In the genomic region with DNA sequence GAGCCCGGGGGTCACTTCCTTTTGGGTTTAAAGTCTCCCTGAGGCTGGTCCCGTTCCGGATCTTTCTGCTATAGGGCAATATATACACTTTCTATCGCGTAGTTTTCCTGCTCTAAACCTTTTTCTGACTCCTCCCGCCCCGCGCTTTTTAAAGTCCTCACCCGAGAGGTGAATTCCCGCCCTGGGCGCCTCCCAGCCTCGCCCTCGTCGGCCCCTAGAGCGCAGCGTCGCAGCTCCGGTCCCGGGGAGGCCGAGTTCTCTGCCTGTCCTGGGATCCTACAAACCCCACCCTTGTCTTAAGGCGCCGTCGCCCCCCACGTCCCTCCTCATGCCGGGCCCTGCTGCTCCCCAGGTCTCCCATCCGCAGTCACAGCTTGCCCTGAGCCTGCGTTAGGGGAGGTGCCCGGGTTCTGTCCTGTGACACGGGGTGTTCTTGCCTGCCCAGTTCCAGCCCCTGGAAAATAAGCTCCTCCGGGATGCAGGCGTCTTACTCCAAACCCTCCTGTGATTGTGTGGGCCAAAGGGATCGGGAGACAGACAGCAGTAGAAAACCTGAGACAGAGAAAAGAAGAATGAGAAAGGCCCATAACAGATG, we compare ENCODE assay signal across 8 cellular contexts. TPM values are rescaled to one million over a fixed set of nuclear protein-coding genes. Genes with fewer than 3 reads are reported as not detected.
DNase-seq lines count a peak whose midpoint lies in the region; ATAC-seq and TF ChIP-seq lines count a peak whose summit lies in the region.

No MANE protein-coding gene starts in this region.

- H3K4me3 Mint-ChIP-seq in activated T-helper 2 cell treated with anti-CD3 and anti-CD28 coated beads, Interferon-gamma antibody, Interleukin-2, Interleukin-4, amounts not matched to agents 10 μg/mL and 5 μg/mL and 100 μg/mL, durations not matched to agents 14 hours and 24 hours and 36 hours (ENCODE audit: low read depth) = peak overlapping the region; percentile 88

- H3K4me1 ChIP-seq in Loucy (ENCODE audit: insufficient read depth, low read length, poor library complexity, severe bottlenecking) (peaks cover 8% of the 10 kb centered on the region), cardiac muscle cell (ENCODE audit: low read depth) (no peaks in the 10 kb centered on the region), gastrocnemius medialis (no peaks in the 10 kb centered on the region)

- peaks cover 40% of the 10 kb centered on the region for H3K36me3 Mint-ChIP-seq in activated T-helper 2 cell treated with anti-CD3 and anti-CD28 coated beads, Interferon-gamma antibody, Interleukin-2, Interleukin-4, amounts not matched to agents 10 μg/mL and 5 μg/mL and 100 μg/mL, durations not matched to agents 14 hours and 24 hours and 36 hours (ENCODE audit: low read depth)

- H3K4me2 ChIP-seq in Loucy (ENCODE audit: low read depth, low read length, poor library complexity, severe bottlenecking) = peak overlapping the region; percentile 90

- no peaks in the 10 kb centered on the region for H3K27me3 Mint-ChIP-seq in activated T-helper 2 cell treated with anti-CD3 and anti-CD28 coated beads, Interferon-gamma antibody, Interleukin-2, Interleukin-4, amounts not matched to agents 10 μg/mL and 5 μg/mL and 100 μg/mL, durations not matched to agents 14 hours and 24 hours and 36 hours (ENCODE audit: low read depth)

- H3K9me2 ChIP-seq in Loucy (replicated peaks; ENCODE audit: low read depth, low read length) = no peaks in the 10 kb centered on the region

- peak overlapping the region; percentile 100 for H2AFZ ChIP-seq in Loucy (ENCODE audit: low read length)

- H3K4me1 Mint-ChIP-seq in activated T-helper 2 cell treated with anti-CD3 and anti-CD28 coated beads, Interferon-gamma antibody, Interleukin-2, Interleukin-4, amounts not matched to agents 10 μg/mL and 5 μg/mL and 100 μg/mL, durations not matched to agents 14 hours and 24 hours and 36 hours (ENCODE audit: low read depth) = peaks cover 8% of the 10 kb centered on the region

- peaks cover 43% of the 10 kb centered on the region for H3K9me3 Mint-ChIP-seq in activated T-helper 2 cell treated with anti-CD3 and anti-CD28 coated beads, Interferon-gamma antibody, Interleukin-2, Interleukin-4, amounts not matched to agents 10 μg/mL and 5 μg/mL and 100 μg/mL, durations not matched to agents 14 hours and 24 hours and 36 hours

- H3K27ac ChIP-seq in cardiac muscle cell = no peak overlapping the region
- peak overlapping the region; percentile 37 to 64 (median 45) for H3K27ac ChIP-seq in gastrocnemius medialis

- H3K36me3 ChIP-seq in Loucy (ENCODE audit: insufficient read depth, low read length) = no peaks in the 10 kb centered on the region
- H3K36me3 ChIP-seq in cardiac muscle cell = no peaks in the 10 kb centered on the region
- no peaks in the 10 kb centered on the region for H3K36me3 ChIP-seq in gastrocnemius medialis

- H3K27me3 ChIP-seq in Loucy (ENCODE audit: insufficient read depth, low read length, poor library complexity, severe bottlenecking) (no peaks in the 10 kb centered on the region), cardiac muscle cell (no peaks in the 10 kb centered on the region), gastrocnemius medialis (no peaks in the 10 kb centered on the region)

- no peak for TF ChIP-seq POLR2A in gastrocnemius medialis (IDR thresholded peaks at IDR 0.05)

- in situ Hi-C loops in gastrocnemius medialis (cut with MboI; ENCODE audit: low sequenced_read_pairs in 4 of 4) = no loop called here

- H3K4me3 ChIP-seq in Loucy (ENCODE audit: low read length, poor library complexity, severe bottlenecking) (peak overlapping the region; percentile 99), cardiac muscle cell (peak overlapping the region; percentile 71), gastrocnemius medialis (peak overlapping the region; percentile 63 to 70 (median 67))

- DNase-seq in Daoy (ENCODE audit: low read depth) = peak; percentile 22
- no peak for DNase-seq in activated T-helper 2 cell treated with anti-CD3 and anti-CD28 coated beads, Interferon-gamma antibody, Interleukin-2, Interleukin-4, amounts not matched to agents 10 μg/mL and 5 μg/mL and 100 μg/mL, durations not matched to agents 14 hours and 24 hours and 36 hours (ENCODE audit: low spot score)
- peak in 1 of 2 donors; percentile 54 for DNase-seq in cardiac muscle cell (ENCODE audit: low read depth in 1 of 2, low spot score in 1 of 2)
- no peak for DNase-seq in gastrocnemius medialis
- no peak for DNase-seq in epidermal melanocyte (ENCODE audit: insufficient read length, low spot score)

- TF ChIP-seq CTCF in Loucy (conservative IDR thresholded peaks at IDR 0.05; ENCODE audit: low read length) (no peak), cardiac muscle cell (IDR thresholded peaks at IDR 0.05; ENCODE audit: low read depth, low read length) (no peak), gastrocnemius medialis (IDR thresholded peaks at IDR 0.05 in 4 of 5, conservative IDR thresholded peaks at IDR 0.05 in 1 of 5) (no peak)

- H3K9ac ChIP-seq in Loucy (ENCODE audit: low read depth, low read length, poor library complexity, severe bottlenecking) = peak overlapping the region; percentile 89

- H3K27ac Mint-ChIP-seq in activated T-helper 2 cell treated with anti-CD3 and anti-CD28 coated beads, Interferon-gamma antibody, Interleukin-2, Interleukin-4, amounts not matched to agents 10 μg/mL and 5 μg/mL and 100 μg/mL, durations not matched to agents 14 hours and 24 hours and 36 hours = peak overlapping the region; percentile 87

- H3K9me3 ChIP-seq in Loucy (ENCODE audit: insufficient read depth, low read depth, low read length) (no peaks in the 10 kb centered on the region), cardiac muscle cell (ENCODE audit: low read depth) (no peaks in the 10 kb centered on the region), gastrocnemius medialis (no peaks in the 10 kb centered on the region)

- no peaks in the 10 kb centered on the region for H4K20me1 ChIP-seq in Loucy (ENCODE audit: insufficient read depth, low read length, poor library complexity, severe bottlenecking)

- intact Hi-C loops in activated T-helper 2 cell treated with anti-CD3 and anti-CD28 coated beads, Interferon-gamma antibody, Interleukin-2, Interleukin-4, amounts not matched to agents 10 μg/mL and 5 μg/mL and 100 μg/mL, durations not matched to agents 14 hours and 24 hours and 36 hours (cut with micrococcal nuclease) = loop anchor here (1.0 to 10.0 kb wide), 5 partner anchors 29 to 186 kb away; a partner anchor contains a TSS
- intact Hi-C loops in gastrocnemius medialis (cut with DNase I; ENCODE audit: low total_unique reads) = loop anchor here (1.0 to 5.0 kb wide), 2 partner anchors 29 to 169 kb away; a partner anchor contains a TSS

- peak; percentile 51 for ATAC-seq in GM21576 (IDR thresholded peaks at IDR 0.05; ENCODE audit: unreplicated experiment)
- ATAC-seq in gastrocnemius medialis = no peak
- ATAC-seq in HG03469 (IDR thresholded peaks at IDR 0.05; ENCODE audit: unreplicated experiment) = no peak

- H3K79me2 ChIP-seq in Loucy (ENCODE audit: insufficient read depth, low read length) = peaks cover 11% of the 10 kb centered on the region; the same call in 1 of the 2 replicates

- no peaks in the 10 kb centered on the region for H3F3A ChIP-seq in Loucy (ENCODE audit: low read depth)

RNA-seq across cellular contexts. Expression of a gene that starts 0.5 kb away (rescaled TPM):
- total RNA-seq in Daoy (2014; rRNA removed; shearing (Covaris generic)) = 8.1 and 11.2 TPM in 2 replicates
- 14.2 and 15.0 TPM in 2 replicates for total RNA-seq in activated T-helper 2 cell treated with anti-CD3 and anti-CD28 coated beads, Interferon-gamma antibody, Interleukin-2, Interleukin-4, amounts not matched to agents 10 μg/mL and 5 μg/mL and 100 μg/mL, durations not matched to agents 14 hours and 24 hours and 36 hours
- total RNA-seq in cardiac muscle cell (3.2 and 7.1 TPM in 2 replicates), gastrocnemius medialis (under 1 TPM; 0.26 to 0.92 (median 0.30) TPM)
- 3.3 and 3.9 TPM in 2 replicates for polyA plus RNA-seq in cardiac muscle cell

RNA-seq across cellular contexts. Expression of a gene that starts 29.0 kb away (rescaled TPM):
- total RNA-seq in Daoy (2014; rRNA removed; shearing (Covaris generic)) = 11.1 and 12.3 TPM in 2 replicates
- 10.5 TPM in 2 replicates for total RNA-seq in activated T-helper 2 cell treated with anti-CD3 and anti-CD28 coated beads, Interferon-gamma antibody, Interleukin-2, Interleukin-4, amounts not matched to agents 10 μg/mL and 5 μg/mL and 100 μg/mL, durations not matched to agents 14 hours and 24 hours and 36 hours
- 12.3 and 25.1 TPM in 2 replicates for total RNA-seq in cardiac muscle cell
- polyA plus RNA-seq in cardiac muscle cell = 6.4 and 14.1 TPM in 2 replicates
- total RNA-seq in gastrocnemius medialis = 1 to 10 TPM; 3.8 to 9.8 (median 5.3) TPM

RNA-seq across cellular contexts. Expression of a gene that starts 32.4 kb away (rescaled TPM):
- 10.0 and 11.0 TPM in 2 replicates for total RNA-seq in Daoy (2014; rRNA removed; shearing (Covaris generic))
- 5.6 and 5.9 TPM in 2 replicates for total RNA-seq in activated T-helper 2 cell treated with anti-CD3 and anti-CD28 coated beads, Interferon-gamma antibody, Interleukin-2, Interleukin-4, amounts not matched to agents 10 μg/mL and 5 μg/mL and 100 μg/mL, durations not matched to agents 14 hours and 24 hours and 36 hours
- total RNA-seq in cardiac muscle cell = 4.5 TPM in 2 replicates
- polyA plus RNA-seq in cardiac muscle cell = 3.1 and 4.4 TPM in 2 replicates
- total RNA-seq in gastrocnemius medialis = 1 to 10 TPM in 3 of 4 donors, under 1 TPM in 1; 1.00 to 2.3 (median 1.4) TPM
